In genomic region chr2:218398437-218399390, GRCh38 we compare ENCODE assay signal across 8 cellular contexts. TPM values are rescaled to one million over a fixed set of nuclear protein-coding genes. Genes with fewer than 3 reads are reported as not detected.
DNase-seq lines count a peak whose midpoint lies in the region; ATAC-seq and TF ChIP-seq lines count a peak whose summit lies in the region.

No MANE protein-coding gene starts in this region.

- peaks cover 40% of the 10 kb centered on the region for H3K79me2 ChIP-seq in PC-9 (ENCODE audit: low read depth)

- peak; percentile 47 for DNase-seq in SKM-1 treated with dmso at 0.1 percent for 144 hours (lab: John Stamatoyannopoulos, UW; ENCODE audit: unreplicated experiment)
- DNase-seq in SKM-1 (lab: John Stamatoyannopoulos, UW; ENCODE audit: unreplicated experiment) = no peak
- peak; percentile 48 to 63 for DNase-seq in PC-9
- DNase-seq in activated naive CD4-positive, alpha-beta T cell treated with anti-CD3 and anti-CD28 coated beads for 36 hours = peak; percentile 63
- peak; percentile 78 for DNase-seq in germinal center (ENCODE audit: low spot score)

- H3K27me3 Mint-ChIP-seq in activated naive CD4-positive, alpha-beta T cell treated with anti-CD3 and anti-CD28 coated beads for 36 hours (ENCODE audit: low read depth) = peaks cover 11% of the 10 kb centered on the region

- ATAC-seq in HG03066 (IDR thresholded peaks at IDR 0.05; ENCODE audit: low read depth, unreplicated experiment) = peak; percentile 26

- BruUV-seq in PC-9 (replicated peaks; lab: Mats Ljungman, UMichigan) = TSS peak; percentile 72

- H3K27me3 ChIP-seq in PC-9 (ENCODE audit: insufficient read depth, low read depth) (no peaks in the 10 kb centered on the region), neuron (ENCODE audit: insufficient read depth, low read length) (peaks cover 29% of the 10 kb centered on the region)

- 1% methylated on average over 94 of the region's 95 CpGs for WGBS in urinary bladder

- peak overlapping the region; percentile 79 for H3K27ac ChIP-seq in PC-9
- peak overlapping the region; percentile 99 for H3K27ac ChIP-seq in urinary bladder (ENCODE audit: low read depth)

- H3K36me3 ChIP-seq in PC-9 (ENCODE audit: low read depth) = no peaks in the 10 kb centered on the region
- H3K36me3 ChIP-seq in neuron (ENCODE audit: insufficient read depth, low read length) = peaks cover 17% of the 10 kb centered on the region
- H3K36me3 ChIP-seq in urinary bladder (ENCODE audit: insufficient read depth) = no peaks in the 10 kb centered on the region

- H4K20me1 ChIP-seq in PC-9 (ENCODE audit: insufficient read depth) = peaks cover 6% of the 10 kb centered on the region; the same call in 1 of the 2 replicates

- H3K9me3 ChIP-seq in PC-9 (ENCODE audit: insufficient read depth, low read depth) = no peaks in the 10 kb centered on the region
- no peaks in the 10 kb centered on the region for H3K9me3 ChIP-seq in neuron (ENCODE audit: low read length)

- H3K4me1 Mint-ChIP-seq in activated naive CD4-positive, alpha-beta T cell treated with anti-CD3 and anti-CD28 coated beads for 36 hours (ENCODE audit: low read depth) = peaks cover 33% of the 10 kb centered on the region

- H3K4me3 ChIP-seq in PC-9 (peak overlapping the region; percentile 89), neuron (ENCODE audit: low read length) (peak overlapping the region; percentile 32), urinary bladder (ENCODE audit: low read depth, low read length) (peak overlapping the region; percentile 93)

- intact Hi-C loops in PC-9 (cut with micrococcal nuclease; ENCODE audit: unreplicated experiment) = loop anchor here (5.0 kb wide), 4 partner anchors 41 to 611 kb away; partner anchors contain the start of genes CATIP and CXCR1
- intact Hi-C loops in activated naive CD4-positive, alpha-beta T cell treated with anti-CD3 and anti-CD28 coated beads for 36 hours (cut with micrococcal nuclease) = loop anchor here (2.0 to 10.0 kb wide), 4 partner anchors 81 to 856 kb away; partner anchors contain the start of genes TTLL4, TUBA4A and TUBA4B

- peak overlapping the region; percentile 88 for H3K4me3 Mint-ChIP-seq in activated naive CD4-positive, alpha-beta T cell treated with anti-CD3 and anti-CD28 coated beads for 36 hours

- H3K9me3 Mint-ChIP-seq in activated naive CD4-positive, alpha-beta T cell treated with anti-CD3 and anti-CD28 coated beads for 36 hours = no peaks in the 10 kb centered on the region

- peak overlapping the region; percentile 94 for H3K4me2 ChIP-seq in PC-9

- CTCF ChIA-PET in PC-9 (lab: Charles Lee) = no interaction called here
- CTCF ChIA-PET in activated naive CD4-positive, alpha-beta T cell treated with anti-CD3 and anti-CD28 coated beads for 36 hours (lab: Charles Lee) = no interaction called here

- H3F3A ChIP-seq in PC-9 (ENCODE audit: insufficient read depth, low read depth) = peaks cover 19% of the 10 kb centered on the region; the same call in 1 of the 2 replicates

- H3K27ac Mint-ChIP-seq in activated naive CD4-positive, alpha-beta T cell treated with anti-CD3 and anti-CD28 coated beads for 36 hours = peak overlapping the region; percentile 73

- POLR2A ChIA-PET in PC-9 (lab: Charles Lee; ENCODE audit: unreplicated experiment) = no interaction called here

- H3K4me1 ChIP-seq in PC-9 (replicated peaks; ENCODE audit: insufficient read depth) (peaks cover 22% of the 10 kb centered on the region), neuron (ENCODE audit: insufficient read depth, low read length) (peaks cover 23% of the 10 kb centered on the region), urinary bladder (ENCODE audit: insufficient read depth) (no peaks in the 10 kb centered on the region)

- H3K36me3 Mint-ChIP-seq in activated naive CD4-positive, alpha-beta T cell treated with anti-CD3 and anti-CD28 coated beads for 36 hours (ENCODE audit: low read depth) = no peaks in the 10 kb centered on the region

- H2AFZ ChIP-seq in PC-9 = peak overlapping the region; percentile 77
- peak overlapping the region; percentile 21 for H2AFZ ChIP-seq in neuron (ENCODE audit: low read depth, low read length)

- TF ChIP-seq CTCF in PC-9 (conservative IDR thresholded peaks at IDR 0.05) = no peak

- no peaks in the 10 kb centered on the region for H3K9me2 ChIP-seq in PC-9 (ENCODE audit: insufficient read depth)

RNA-seq across cellular contexts. Expression of gene CTDSP1, which starts 1.0 kb away (rescaled TPM):
- 61.8 and 69.6 TPM in 2 replicates for total RNA-seq in PC-9 (2021)
- 10 to 100 TPM; 26.1 to 26.2 TPM for total RNA-seq in activated naive CD4-positive, alpha-beta T cell treated with anti-CD3 and anti-CD28 coated beads for 36 hours
- 66.2 TPM for total RNA-seq in urinary bladder
- polyA plus RNA-seq in urinary bladder = 179 TPM

RNA-seq across cellular contexts. Expression of gene SLC11A1, which starts 16.6 kb away (rescaled TPM):
- total RNA-seq in PC-9 (2021) (0.35 and 0.44 TPM in 2 replicates), urinary bladder (1.7 TPM)
- total RNA-seq in activated naive CD4-positive, alpha-beta T cell treated with anti-CD3 and anti-CD28 coated beads for 36 hours = not detected
- polyA plus RNA-seq in urinary bladder = 19.7 TPM

RNA-seq across cellular contexts. Expression of gene VIL1, which starts 20.2 kb away (rescaled TPM):
- total RNA-seq in PC-9 (2021) (not detected in 2 replicates), urinary bladder (not detected)
- total RNA-seq in activated naive CD4-positive, alpha-beta T cell treated with anti-CD3 and anti-CD28 coated beads for 36 hours = not detected
- polyA plus RNA-seq in urinary bladder = 0.08 TPM

RNA-seq across cellular contexts. Expression of gene CATIP, which starts 42.1 kb away (rescaled TPM):
- 1.1 and 2.4 TPM in 2 replicates for total RNA-seq in PC-9 (2021)
- not detected for total RNA-seq in activated naive CD4-positive, alpha-beta T cell treated with anti-CD3 and anti-CD28 coated beads for 36 hours
- total RNA-seq in urinary bladder = not detected
- polyA plus RNA-seq in urinary bladder = not detected

Comparison
In these comparisons a context has a peak if more than half of its experiments do, and no peak if none do; other contexts are left out.
1. H3K4me3 ChIP-seq: peak in every context shown above with its lines; median percentile 93 in urinary bladder; 89 in PC-9; 32 in neuron.